Comparison of ENCODE assay signal across 12 cellular contexts in genomic region chrX:26851981-26852380, GRCh38.
DNase-seq lines count a peak whose midpoint lies in the region; ATAC-seq and TF ChIP-seq lines count a peak whose summit lies in the region.
"Had no signal": no experiment of that assay in that cellular context is flagged by ENCODE, and none has a peak within 500 bp of the region (broad histone marks: within the 10 kb centered on the region; RNA-seq: fewer than 3 reads in every experiment).

No MANE protein-coding gene starts in this region.

- no peak overlapping the region for H3K27ac Mint-ChIP-seq in H9
- H3K27ac Mint-ChIP-seq: memory B cell had no signal

- no peak overlapping the region for H2AK5ac ChIP-seq in H9 (ENCODE audit: insufficient read length, low read length)

- WGBS in H9 (ENCODE audit: extremely low coverage, insufficient read length, low lambda C conversion rate), result no CpG with 5 or more reads among the region's 1 CpG

- H2BK120ac ChIP-seq in H9 (ENCODE audit: low read depth, low read length, poor library complexity, severe bottlenecking), result no peak overlapping the region

- H4K5ac ChIP-seq in H9 (ENCODE audit: insufficient read length, low read depth, low read length), result no peak overlapping the region

- peaks cover 29% of the 10 kb centered on the region for H3K9me3 ChIP-seq in H9 (ENCODE audit: control insufficient read depth, low read depth, low read length)
- H3K9me3 ChIP-seq: BLaER1 treated with 17β-estradiol and CSF1 and Interleukin-3, amounts not matched to agents 10 nM and 100 nM had no signal

- no peaks in the 10 kb centered on the region for H4K20me1 ChIP-seq in H9 (ENCODE audit: control insufficient read depth, insufficient read depth, insufficient read length)

- no peak overlapping the region for H2AFZ ChIP-seq in H9 (ENCODE audit: low read length)

- no peak overlapping the region for H3K4me3 ChIP-seq in fibroblast of pulmonary artery (replicated peaks; ENCODE audit: low read depth, low read length)
- H3K4me3 ChIP-seq: BLaER1 treated with 17β-estradiol and CSF1 and Interleukin-3, amounts not matched to agents 10 nM and 100 nM had no signal

- no peak overlapping the region for H3K4ac ChIP-seq in H9 (ENCODE audit: low read depth, low read length)

- H2BK20ac ChIP-seq in H9 (ENCODE audit: low read depth, low read length, poor library complexity, severe bottlenecking), result no peak overlapping the region

- H3K56ac ChIP-seq in H9 (ENCODE audit: insufficient read length, low read depth, low read length), result no peak overlapping the region

- H2BK5ac ChIP-seq in H9 (ENCODE audit: insufficient read length, low read length), result no peak overlapping the region

- no peaks in the 10 kb centered on the region for H3K4me1 Mint-ChIP-seq in H9
- H3K4me1 Mint-ChIP-seq: memory B cell had no signal

- H3K79me2 ChIP-seq in H9 (ENCODE audit: insufficient read depth, low read length), result no peaks in the 10 kb centered on the region

- no peaks in the 10 kb centered on the region for H3K27me3 Mint-ChIP-seq in H9 (ENCODE audit: low read depth)
- H3K27me3 Mint-ChIP-seq: memory B cell had no signal

- H3K27ac ChIP-seq in H9 (ENCODE audit: insufficient read length, low read depth, low read length), result no peak overlapping the region
- H3K27ac ChIP-seq: BLaER1 treated with 17β-estradiol and CSF1 and Interleukin-3, amounts not matched to agents 10 nM and 100 nM had no signal

- H3K4me1 ChIP-seq in H9 (ENCODE audit: insufficient read depth, low read length), result no peaks in the 10 kb centered on the region
- H3K4me1 ChIP-seq: BLaER1 treated with 17β-estradiol and CSF1 and Interleukin-3, amounts not matched to agents 10 nM and 100 nM had no signal

- H3K14ac ChIP-seq in H9 (ENCODE audit: insufficient read depth, low read length), result no peak overlapping the region

- no peaks in the 10 kb centered on the region; a peak in 1 of 7 replicates for H3K36me3 Mint-ChIP-seq in H9 (ENCODE audit: insufficient read depth in 1 of 3, low read depth in 3 of 3)
- H3K36me3 Mint-ChIP-seq: memory B cell had no signal

- H3K23ac ChIP-seq in H9 (ENCODE audit: insufficient read length, low read depth, low read length), result no peak overlapping the region

- no peaks in the 10 kb centered on the region for H3K27me3 ChIP-seq in H9 (ENCODE audit: insufficient read depth, low read length)

- no peak overlapping the region for H3T11ph ChIP-seq in H9 (ENCODE audit: low read length)

- no peaks in the 10 kb centered on the region for H3K79me1 ChIP-seq in H9 (ENCODE audit: insufficient read depth, low read depth, low read length, poor library complexity, severe bottlenecking)

- no peak for TF ChIP-seq POLR2A in erythroblast (IDR thresholded peaks at IDR 0.05; ENCODE audit: low read length)

- no peak overlapping the region for H2BK12ac ChIP-seq in H9 (ENCODE audit: insufficient read length, low read depth, low read length)

- no peak overlapping the region for H3K18ac ChIP-seq in H9 (ENCODE audit: insufficient read length, low read depth, low read length)

- H3K9ac ChIP-seq in H9 (ENCODE audit: extremely low read depth, insufficient read length, low read length), result no peak overlapping the region
- H3K9ac ChIP-seq: BLaER1 treated with 17β-estradiol and CSF1 and Interleukin-3, amounts not matched to agents 10 nM and 100 nM had no signal

- H3K23me2 ChIP-seq in H9 (ENCODE audit: insufficient read length, low read depth, low read length, poor library complexity, severe bottlenecking), result no peaks in the 10 kb centered on the region

- TF ChIP-seq CTCF in H9 (conservative IDR thresholded peaks at IDR 0.05), result peak; percentile 54; the same call in 2 of the 3 replicates
- no peak for TF ChIP-seq CTCF in fibroblast of pulmonary artery (IDR thresholded peaks at IDR 0.05; ENCODE audit: low read length, missing control alignments)

- no peak overlapping the region for H2BK15ac ChIP-seq in H9 (ENCODE audit: low read depth, low read length)

- H3K9me3 Mint-ChIP-seq in H9, result peaks cover 34 to 59% of the 10 kb centered on the region in 2 experiments

- no peak overlapping the region for H4K91ac ChIP-seq in H9 (ENCODE audit: insufficient read length, low read depth, low read length)

- no peak overlapping the region for H3K4me2 ChIP-seq in H9 (ENCODE audit: insufficient read depth, insufficient read length, low read length)
- H3K4me2 ChIP-seq: BLaER1 treated with 17β-estradiol and CSF1 and Interleukin-3, amounts not matched to agents 10 nM and 100 nM had no signal

- ATAC-seq in HG03378 (IDR thresholded peaks at IDR 0.05; ENCODE audit: unreplicated experiment), result no peak

- no peak overlapping the region for H3K4me3 Mint-ChIP-seq in H9
- H3K4me3 Mint-ChIP-seq: memory B cell had no signal

- no peak overlapping the region for H4K8ac ChIP-seq in H9 (replicated peaks; ENCODE audit: insufficient read length, low read depth, low read length)

- peak; percentile 60 for DNase-seq in A172 (ENCODE audit: low spot score)
- no peak for DNase-seq in H9
- DNase-seq in OCI-M1 (lab: John Stamatoyannopoulos, UW), result peak; percentile 57
- DNase-seq in fibroblast of pulmonary artery (ENCODE audit: low read depth), result peak; percentile 4
- DNase-seq in DMS79 treated with DMSO at 0.1 percent for 48 hours (lab: John Stamatoyannopoulos, UW), result no peak
- no peak for DNase-seq in HuH-7.5 (ENCODE audit: low spot score)
- DNase-seq in erythroblast (lab: John Stamatoyannopoulos, UW), result no peak
- DNase-seq: activated T-cell treated with anti-CD3 and anti-CD28 coated beads, Interleukin-2, amount 50 U/mL, for 48 hours; T-helper 1 cell had no signal

Comparison
In these comparisons a context has a peak if more than half of its experiments do, and no peak if none do; other contexts are left out.
1. DNase-seq: peak in A172 (single experiment), OCI-M1 (single experiment) and fibroblast of pulmonary artery (single experiment); none in H9 (single experiment), DMS79 treated with DMSO at 0.1 percent for 48 hours (single experiment), HuH-7.5 (single experiment) and erythroblast (0 of 2).